Comparison of ENCODE assay signal across 29 cellular contexts in the genomic region with DNA sequence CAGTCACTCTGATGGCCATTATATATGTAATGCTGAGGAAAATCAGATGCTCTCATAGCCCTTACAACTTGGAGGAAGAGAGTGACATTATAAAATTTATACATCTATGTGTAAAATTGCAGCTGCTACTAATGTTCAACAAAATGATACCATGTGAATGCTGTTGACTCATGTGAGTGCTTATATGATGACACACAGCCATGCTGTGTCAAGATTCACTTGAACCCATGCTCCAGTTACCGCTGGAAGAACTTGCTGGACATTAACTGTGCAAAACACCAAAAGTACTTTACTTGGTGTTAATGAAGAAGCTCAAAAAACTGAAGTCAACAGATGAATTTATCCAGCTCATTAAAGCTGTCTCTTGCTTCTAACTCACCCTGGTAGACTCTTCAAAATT.
DNase-seq lines count a peak whose midpoint lies in the region; ATAC-seq and TF ChIP-seq lines count a peak whose summit lies in the region.
"Had no signal": no experiment of that assay in that cellular context is flagged by ENCODE, and none has a peak within 500 bp of the region (broad histone marks: within the 10 kb centered on the region; RNA-seq: fewer than 3 reads in every experiment).

No MANE protein-coding gene starts in this region.

- POLR2A ChIA-PET in CD8-positive, alpha-beta memory T cell (lab: Charles Lee), result no interaction called here

- H3K27me3 Mint-ChIP-seq in CD8-positive, alpha-beta memory T cell, result no peaks in the 10 kb centered on the region
- H3K27me3 Mint-ChIP-seq: activated CD8-positive, alpha-beta memory T cell treated with anti-CD3 and anti-CD28 coated beads, Interleukin-2, amount 10 ng/mL, durations not matched to agents 7 days and 5 days; brain; naive thymus-derived CD8-positive, alpha-beta T cell had no signal

- CTCF ChIA-PET in CD8-positive, alpha-beta memory T cell (lab: Charles Lee), result interaction anchor here (0.6 to 1.3 kb wide), 3 partner anchors 9 to 39 kb away, joined by 3 to 7 read pairs (median 4); no protein-coding TSS in a partner anchor

- H3K9me3 ChIP-seq in CD8-positive, alpha-beta memory T cell (ENCODE audit: low read length), result no peaks in the 10 kb centered on the region
- H3K9me3 ChIP-seq: A549, BLaER1, transverse colon had no signal

- no peak overlapping the region for H3K27ac ChIP-seq in CD8-positive, alpha-beta memory T cell (ENCODE audit: low read depth, low read length)
- H3K27ac ChIP-seq: A549, BLaER1, transverse colon had no signal

- peaks cover 0 to 2% (median 0%) of the 10 kb centered on the region in 3 donors for H3K4me1 Mint-ChIP-seq in CD8-positive, alpha-beta memory T cell
- H3K4me1 Mint-ChIP-seq: activated CD8-positive, alpha-beta memory T cell treated with anti-CD3 and anti-CD28 coated beads, Interleukin-2, amount 10 ng/mL, durations not matched to agents 7 days and 5 days; brain; GM23338; naive thymus-derived CD8-positive, alpha-beta T cell had no signal

- no peak overlapping the region for H3K4me3 ChIP-seq in astrocyte of the spinal cord (ENCODE audit: low read depth, low read length)
- H3K4me3 ChIP-seq in fibroblast of villous mesenchyme (ENCODE audit: low read depth, low read length), result no peak overlapping the region
- no peak overlapping the region for H3K4me3 ChIP-seq in CD8-positive, alpha-beta memory T cell (ENCODE audit: low read length)
- H3K4me3 ChIP-seq: A549, BLaER1, GM23338, transverse colon had no signal

- no peak for ATAC-seq in HG03280 (IDR thresholded peaks at IDR 0.05; ENCODE audit: unreplicated experiment)
- ATAC-seq: activated CD8-positive, alpha-beta memory T cell treated with anti-CD3 and anti-CD28 coated beads, Interleukin-2, amount 10 ng/mL, durations not matched to agents 7 days and 5 days; activated T-cell treated with anti-CD3 and anti-CD28 coated beads, Interleukin-2, amount 50 U/mL, for 72 hours; GM23338; naive thymus-derived CD8-positive, alpha-beta T cell had no signal

- peak; percentile 13 for DNase-seq in AG08396 (ENCODE audit: low spot score)
- DNase-seq in HCEC 1CT, result peak; percentile 83
- peak; percentile 30 for DNase-seq in astrocyte of the spinal cord (ENCODE audit: low read depth, low spot score)
- peak; percentile 23 for DNase-seq in fibroblast of villous mesenchyme (ENCODE audit: low read depth)
- no peak for DNase-seq in HT-29 (ENCODE audit: low spot score)
- no peak for DNase-seq in CD8-positive, alpha-beta memory T cell
- no peak for DNase-seq in NCI-H2196 treated with DMSO at 0.1 percent for 48 hours (lab: John Stamatoyannopoulos, UW; ENCODE audit: unreplicated experiment)
- DNase-seq: activated CD4-positive, CD25-positive, alpha-beta regulatory T cell; activated CD8-positive, alpha-beta memory T cell treated with anti-CD3 and anti-CD28 coated beads, Interleukin-2, amount 10 ng/mL, durations not matched to agents 7 days and 5 days; activated naive CD4-positive, alpha-beta T cell; activated T-cell treated with anti-CD3 and anti-CD28 coated beads, Interleukin-2, amount 50 U/mL, for 72 hours; DMS79 treated with DMSO at 0.1 percent for 48 hours; effector memory CD4-positive, alpha-beta T cell; erythroblast; naive thymus-derived CD8-positive, alpha-beta T cell; NCI-H1105; NCI-H2029; NCI-H2227 treated with DMSO at 0.1 percent for 48 hours; NCI-H526 treated with DMSO at 0.1 percent for 48 hours; occipital lobe; SHP77 treated with DMSO at 0.1 percent for 48 hours; small intestine; stimulated activated CD4-positive, alpha-beta T cell treated with anti-CD3 and anti-CD28 coated beads, Interleukin-1b, Interleukin-23, amount 100 ng/mL, for 48 hours; transverse colon had no signal

- no peak overlapping the region for H3K4me3 Mint-ChIP-seq in CD8-positive, alpha-beta memory T cell
- H3K4me3 Mint-ChIP-seq: activated CD8-positive, alpha-beta memory T cell treated with anti-CD3 and anti-CD28 coated beads, Interleukin-2, amount 10 ng/mL, durations not matched to agents 7 days and 5 days; activated T-cell treated with anti-CD3 and anti-CD28 coated beads, Interleukin-2, amount 50 U/mL, for 72 hours; brain; GM23338; naive thymus-derived CD8-positive, alpha-beta T cell had no signal

- no peaks in the 10 kb centered on the region for H3K36me3 ChIP-seq in CD8-positive, alpha-beta memory T cell (ENCODE audit: insufficient read depth, low read length)
- H3K36me3 ChIP-seq: BLaER1, transverse colon had no signal

- no peaks in the 10 kb centered on the region for H3K9me3 Mint-ChIP-seq in CD8-positive, alpha-beta memory T cell
- H3K9me3 Mint-ChIP-seq: activated T-cell treated with anti-CD3 and anti-CD28 coated beads, Interleukin-2, amount 50 U/mL, for 72 hours; brain; GM23338; naive thymus-derived CD8-positive, alpha-beta T cell had no signal

- H3K27ac Mint-ChIP-seq in CD8-positive, alpha-beta memory T cell, result no peak overlapping the region
- H3K27ac Mint-ChIP-seq: activated CD8-positive, alpha-beta memory T cell treated with anti-CD3 and anti-CD28 coated beads, Interleukin-2, amount 10 ng/mL, durations not matched to agents 7 days and 5 days; activated T-cell treated with anti-CD3 and anti-CD28 coated beads, Interleukin-2, amount 50 U/mL, for 72 hours; brain; GM23338; naive thymus-derived CD8-positive, alpha-beta T cell had no signal

- in situ Hi-C loops in astrocyte of the spinal cord (cut with HindIII; ENCODE audit: low sequenced_read_pairs), result no loop called here

- H3K4me1 ChIP-seq in CD8-positive, alpha-beta memory T cell (ENCODE audit: insufficient read depth, low read length), result no peaks in the 10 kb centered on the region
- H3K4me1 ChIP-seq: A549, BLaER1 had no signal

- H3K36me3 Mint-ChIP-seq in CD8-positive, alpha-beta memory T cell, result no peaks in the 10 kb centered on the region
- H3K36me3 Mint-ChIP-seq: activated CD8-positive, alpha-beta memory T cell treated with anti-CD3 and anti-CD28 coated beads, Interleukin-2, amount 10 ng/mL, durations not matched to agents 7 days and 5 days; brain; naive thymus-derived CD8-positive, alpha-beta T cell had no signal

- no peaks in the 10 kb centered on the region for H3K27me3 ChIP-seq in CD8-positive, alpha-beta memory T cell (ENCODE audit: insufficient read depth, low read length, poor library complexity, severe bottlenecking)
- H3K27me3 ChIP-seq: BLaER1, transverse colon had no signal

- TF ChIP-seq CTCF in astrocyte of the spinal cord (IDR thresholded peaks at IDR 0.05; ENCODE audit: low read depth, low read length) (no peak), fibroblast of villous mesenchyme (IDR thresholded peaks at IDR 0.05; ENCODE audit: insufficient read depth, low read depth, low read length) (no peak)

Comparison
In these comparisons a context has a peak if more than half of its experiments do, and no peak if none do; other contexts are left out.
1. DNase-seq: peak in AG08396 (single experiment), HCEC 1CT (single experiment), astrocyte of the spinal cord (single experiment) and fibroblast of villous mesenchyme (single experiment); none in HT-29 (single experiment), CD8-positive, alpha-beta memory T cell (0 of 5) and NCI-H2196 treated with DMSO at 0.1 percent for 48 hours (single experiment).